ENCODE assay signal across 27 cellular contexts in genomic region chr4:2348786-2349185, GRCh38.
"Had no signal": no experiment of that assay in that cellular context is flagged by ENCODE, and none has a peak within 500 bp of the region (broad histone marks: within the 10 kb centered on the region; RNA-seq: fewer than 3 reads in every experiment).

No MANE protein-coding gene starts in this region.

- H3K27ac ChIP-seq: brain microvascular endothelial cell, esophagus muscularis mucosa, gastroesophageal sphincter had no signal

- H3K4me1 ChIP-seq: gastroesophageal sphincter had no signal

- DNase-seq: activated CD4-positive, alpha-beta memory T cell treated with anti-CD3 and anti-CD28 coated beads, Interleukin-2, amount 10 ng/mL, durations not matched to agents 7 days and 5 days; activated CD4-positive, alpha-beta T cell treated with anti-CD3 and anti-CD28 coated beads for 1 hour; activated CD4-positive, alpha-beta T cell treated with anti-CD3 and anti-CD28 coated beads for 4 hours; activated CD4-positive, alpha-beta T cell treated with anti-CD3 and anti-CD28 coated beads, Interleukin-2, amount 10 ng/mL, durations not matched to agents 7 days and 5 days; activated CD4-positive, alpha-beta T cell treated with anti-CD3 and anti-CD28 coated beads, Interleukin-2, amount 50 U/mL, for 4 hours; activated CD8-positive, alpha-beta memory T cell treated with anti-CD3 and anti-CD28 coated beads, Interleukin-2, amount 50 U/mL, for 48 hours; activated gamma-delta T cell; activated naive CD4-positive, alpha-beta T cell treated with anti-CD3 and anti-CD28 coated beads, Interleukin-2, amount 50 U/mL, for 16 hours; activated naive CD4-positive, alpha-beta T cell treated with Interleukin-2 at 50 U/mL for 16 hours; activated naive CD8-positive, alpha-beta T cell treated with anti-CD3 and anti-CD28 coated beads for 36 hours; activated naive CD8-positive, alpha-beta T cell treated with anti-CD3 and anti-CD28 coated beads, Interleukin-2, amount 50 U/mL, for 24 hours; activated T-cell treated with anti-CD3 and anti-CD28 coated beads for 4 hours; activated T-cell treated with anti-CD3 and anti-CD28 coated beads, Interleukin-2, amount 50 U/mL, for 24 hours; activated T-cell treated with anti-CD3 and anti-CD28 coated beads, Interleukin-2, amount 50 U/mL, for 72 hours; amniotic stem cell; anterior cingulate cortex; brain microvascular endothelial cell; caudate nucleus; cortex of kidney; dermis blood vessel endothelial cell; effector CD4-positive, alpha-beta T cell; effector memory CD8-positive, alpha-beta T cell; erythroblast; foreskin melanocyte; T-helper 2 cell had no signal

- H3K27me3 ChIP-seq: brain microvascular endothelial cell, esophagus muscularis mucosa, gastroesophageal sphincter had no signal

- H3K36me3 ChIP-seq: brain microvascular endothelial cell, gastroesophageal sphincter had no signal

- H3K9me3 ChIP-seq: esophagus muscularis mucosa had no signal

- ATAC-seq: activated naive CD8-positive, alpha-beta T cell treated with anti-CD3 and anti-CD28 coated beads, Interleukin-2, amount 50 U/mL, for 24 hours; activated T-cell treated with anti-CD3 and anti-CD28 coated beads, Interleukin-2, amount 50 U/mL, for 72 hours; effector memory CD8-positive, alpha-beta T cell; gastroesophageal sphincter had no signal

- H3K4me3 ChIP-seq: esophagus muscularis mucosa, gastroesophageal sphincter had no signal
